In genomic region chr7:143321734-143322133, GRCh38 we compare ENCODE assay signal across 10 cellular contexts. TPM values are rescaled to one million over a fixed set of nuclear protein-coding genes. Genes with fewer than 3 reads are reported as not detected.
A peak's percentile ranks its signal among the peaks of the same experiment; 100 is the strongest.
DNase-seq lines count a peak whose midpoint lies in the region; ATAC-seq and TF ChIP-seq lines count a peak whose summit lies in the region.
"Had no signal": no experiment of that assay in that cellular context is flagged by ENCODE, and none has a peak within 500 bp of the region (broad histone marks: within the 10 kb centered on the region; RNA-seq: fewer than 3 reads in every experiment).

No MANE protein-coding gene starts in this region.

- no peaks in the 10 kb centered on the region for H3K4me1 ChIP-seq in Loucy (ENCODE audit: insufficient read depth, low read length, poor library complexity, severe bottlenecking)

- no peaks in the 10 kb centered on the region for H3F3A ChIP-seq in Loucy (ENCODE audit: low read depth)

- H3K36me3 Mint-ChIP-seq in glutamatergic neuron (ENCODE audit: unreplicated experiment), result no peaks in the 10 kb centered on the region
- no peaks in the 10 kb centered on the region for H3K36me3 Mint-ChIP-seq in activated T-cell treated with anti-CD3 and anti-CD28 coated beads, Interleukin-2, amount 50 U/mL, for 72 hours (ENCODE audit: insufficient read depth in 2 of 2)
- H3K36me3 Mint-ChIP-seq: CD4-positive, CD25-positive, alpha-beta regulatory T cell had no signal

- peaks cover 31% of the 10 kb centered on the region for H3K4me1 Mint-ChIP-seq in glutamatergic neuron (ENCODE audit: low read depth, unreplicated experiment)
- H3K4me1 Mint-ChIP-seq in activated T-cell treated with anti-CD3 and anti-CD28 coated beads, Interleukin-2, amount 50 U/mL, for 72 hours (ENCODE audit: low read depth), result peaks cover 5% of the 10 kb centered on the region

- no peak for ATAC-seq in activated T-cell treated with anti-CD3 and anti-CD28 coated beads, Interleukin-2, amount 50 U/mL, for 72 hours (replicated peaks in 1 of 2)

- H3K4me2 ChIP-seq in Loucy (ENCODE audit: low read depth, low read length, poor library complexity, severe bottlenecking), result no peak overlapping the region

- no peaks in the 10 kb centered on the region for H3K27me3 ChIP-seq in Loucy (ENCODE audit: insufficient read depth, low read length, poor library complexity, severe bottlenecking)

- H3K4me3 Mint-ChIP-seq in glutamatergic neuron (ENCODE audit: unreplicated experiment), result no peak overlapping the region
- H3K4me3 Mint-ChIP-seq in activated T-cell treated with anti-CD3 and anti-CD28 coated beads, Interleukin-2, amount 50 U/mL, for 72 hours, result no peak overlapping the region
- H3K4me3 Mint-ChIP-seq: CD4-positive, CD25-positive, alpha-beta regulatory T cell had no signal

- DNase-seq in ACHN, result peak; percentile 46
- DNase-seq in glutamatergic neuron, result no peak
- no peak for DNase-seq in EL
- DNase-seq in NCI-H526 treated with DMSO at 0.1 percent for 48 hours (lab: John Stamatoyannopoulos, UW), result no peak
- no peak for DNase-seq in activated T-cell treated with anti-CD3 and anti-CD28 coated beads, Interleukin-2, amount 50 U/mL, for 72 hours
- DNase-seq: CD4-positive, CD25-positive, alpha-beta regulatory T cell; NCI-H1105; RPMI8226; stimulated activated naive CD4-positive, alpha-beta T cell treated with Interleukin-2 at 50 U/mL for 16 hours had no signal

- no peaks in the 10 kb centered on the region for H3K79me2 ChIP-seq in Loucy (ENCODE audit: insufficient read depth, low read length)

- TF ChIP-seq CTCF in Loucy (conservative IDR thresholded peaks at IDR 0.05; ENCODE audit: low read length) (peak; percentile 51), glutamatergic neuron (IDR thresholded peaks at IDR 0.05; ENCODE audit: partially characterized antibody, unreplicated experiment) (no peak)

- H3K27me3 Mint-ChIP-seq in glutamatergic neuron (ENCODE audit: unreplicated experiment), result peaks cover 5% of the 10 kb centered on the region
- H3K27me3 Mint-ChIP-seq in activated T-cell treated with anti-CD3 and anti-CD28 coated beads, Interleukin-2, amount 50 U/mL, for 72 hours (ENCODE audit: low read depth), result no peaks in the 10 kb centered on the region

- in situ Hi-C loops in ACHN (cut with HindIII; ENCODE audit: low pct_ligation_motif_present, low pct_unique_long_range_greater_than_20kb, low sequenced_read_pairs), result no loop called here

- no peak overlapping the region for H2AFZ ChIP-seq in Loucy (ENCODE audit: low read length)

- H3K9me3 Mint-ChIP-seq in glutamatergic neuron (ENCODE audit: unreplicated experiment), result peaks cover 13% of the 10 kb centered on the region
- H3K9me3 Mint-ChIP-seq in activated T-cell treated with anti-CD3 and anti-CD28 coated beads, Interleukin-2, amount 50 U/mL, for 72 hours, result no peaks in the 10 kb centered on the region
- H3K9me3 Mint-ChIP-seq: CD4-positive, CD25-positive, alpha-beta regulatory T cell had no signal

- no peak overlapping the region for H3K9ac ChIP-seq in Loucy (ENCODE audit: low read depth, low read length, poor library complexity, severe bottlenecking)

- H3K36me3 ChIP-seq in Loucy (ENCODE audit: insufficient read depth, low read length), result no peaks in the 10 kb centered on the region

- peak overlapping the region; percentile 23 for H3K27ac Mint-ChIP-seq in glutamatergic neuron (ENCODE audit: unreplicated experiment)
- no peak overlapping the region for H3K27ac Mint-ChIP-seq in activated T-cell treated with anti-CD3 and anti-CD28 coated beads, Interleukin-2, amount 50 U/mL, for 72 hours
- H3K27ac Mint-ChIP-seq: CD4-positive, CD25-positive, alpha-beta regulatory T cell had no signal

- no peaks in the 10 kb centered on the region for H4K20me1 ChIP-seq in Loucy (ENCODE audit: insufficient read depth, low read length, poor library complexity, severe bottlenecking)

- H3K4me3 ChIP-seq in Loucy (ENCODE audit: low read length, poor library complexity, severe bottlenecking), result no peak overlapping the region

- no peaks in the 10 kb centered on the region for H3K9me3 ChIP-seq in Loucy (ENCODE audit: insufficient read depth, low read depth, low read length)

- no peaks in the 10 kb centered on the region for H3K9me2 ChIP-seq in Loucy (replicated peaks; ENCODE audit: low read depth, low read length)

RNA-seq across cellular contexts. Expression of gene CLCN1, which starts 5.8 kb away (rescaled TPM):
- total RNA-seq in glutamatergic neuron (ENCODE audit: unreplicated experiment), result 0.56 TPM
- total RNA-seq in activated T-cell treated with anti-CD3 and anti-CD28 coated beads, Interleukin-2, amount 50 U/mL, for 72 hours, result under 1 TPM in 1 of 2 donors, not detected in 1; 0.09 TPM
- total RNA-seq: CD4-positive, CD25-positive, alpha-beta regulatory T cell had no signal

RNA-seq across cellular contexts. Expression of gene CASP2, which starts 33.6 kb away (rescaled TPM):
- total RNA-seq in glutamatergic neuron (ENCODE audit: unreplicated experiment), result 59.2 TPM
- 100 to 1,000 TPM; 126 to 128 TPM for total RNA-seq in activated T-cell treated with anti-CD3 and anti-CD28 coated beads, Interleukin-2, amount 50 U/mL, for 72 hours

RNA-seq across cellular contexts. Expression of gene TMEM139, which starts 37.0 kb away (rescaled TPM):
- total RNA-seq in glutamatergic neuron (ENCODE audit: unreplicated experiment), result not detected
- 1 to 10 TPM; 1.3 to 1.5 TPM for total RNA-seq in activated T-cell treated with anti-CD3 and anti-CD28 coated beads, Interleukin-2, amount 50 U/mL, for 72 hours

RNA-seq across cellular contexts. Expression of gene FAM131B, which starts 40.8 kb away (rescaled TPM):
- total RNA-seq in glutamatergic neuron (ENCODE audit: unreplicated experiment), result 111 TPM
- total RNA-seq in activated T-cell treated with anti-CD3 and anti-CD28 coated beads, Interleukin-2, amount 50 U/mL, for 72 hours, result 1 to 10 TPM; 3.1 TPM

RNA-seq across cellular contexts. Expression of gene GSTK1, which starts 58.5 kb away (rescaled TPM):
- 48.6 TPM for total RNA-seq in glutamatergic neuron (ENCODE audit: unreplicated experiment)
- 100 to 1,000 TPM; 242 to 298 TPM for total RNA-seq in activated T-cell treated with anti-CD3 and anti-CD28 coated beads, Interleukin-2, amount 50 U/mL, for 72 hours
